ENCODE assay signal across 1 cellular context in the genomic region with DNA sequence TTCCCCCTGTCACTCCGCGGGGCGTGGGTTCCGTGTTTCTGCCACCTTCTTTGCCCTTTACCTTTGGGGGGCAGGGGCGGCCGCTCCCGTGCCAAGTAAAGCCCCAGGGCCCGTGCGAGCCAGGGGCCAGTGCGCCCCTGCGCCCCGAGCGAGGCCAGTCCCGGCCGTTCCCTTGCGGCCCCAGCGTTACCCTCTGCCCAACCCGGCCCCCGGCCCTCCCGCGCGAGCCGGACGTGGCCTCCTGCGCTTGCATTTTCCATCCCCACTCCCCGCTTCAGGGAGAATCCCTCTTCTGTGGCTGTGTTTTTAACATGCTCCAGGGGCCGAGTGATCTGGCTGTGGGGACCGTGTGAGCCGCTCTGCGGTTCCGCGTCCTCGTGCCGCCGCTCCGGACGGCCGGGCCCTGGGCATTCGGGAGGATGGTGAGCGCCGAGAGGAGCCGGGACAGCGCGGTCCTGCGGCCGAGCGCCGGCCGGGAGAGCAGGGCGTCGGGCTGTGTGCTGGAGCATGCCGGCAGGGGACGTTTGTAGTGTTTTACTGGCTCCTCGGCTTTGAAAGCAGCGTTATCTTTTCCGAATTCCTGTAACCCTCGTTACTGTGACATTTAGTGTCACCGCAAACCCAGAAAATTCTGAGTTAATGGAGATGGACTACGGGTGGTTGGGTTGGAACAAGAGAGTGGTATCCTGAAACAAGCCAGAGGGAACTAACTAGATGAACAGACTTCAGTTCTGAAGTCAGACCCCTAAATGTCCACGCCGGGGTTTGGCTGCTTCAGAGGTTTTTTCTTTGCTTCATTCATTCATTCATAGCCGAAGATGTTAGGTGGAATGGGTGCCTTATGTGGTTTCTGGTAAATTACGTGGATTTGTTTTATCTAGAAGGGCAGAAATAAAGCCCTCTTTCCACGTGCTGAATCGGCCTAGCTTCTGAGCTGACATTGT.
TF ChIP-seq lines count a peak whose summit lies in the region.

No MANE protein-coding gene starts in this region.

TF ChIP-seq in K562, 482 proteins besides CTCF, POLR2A, EP300 and RAD21 (continued from another document and continues in another):
- TF ChIP-seq NFE2L1 (tag; IDR thresholded peaks at IDR 0.05; ENCODE audit: borderline replicate concordance, low read depth) (no peak), SNRNP70 (optimal IDR thresholded peaks at IDR 0.05; ENCODE audit: low read depth, low read length) (no peak), ZNF717 (CRISPR knock-in tag; IDR thresholded peaks at IDR 0.05) (no peak), ZNF707 (CRISPR knock-in tag; conservative IDR thresholded peaks at IDR 0.05) (no peak), SRSF9 (IDR thresholded peaks at IDR 0.05; ENCODE audit: borderline replicate concordance, low read depth, low read length) (no peak), CREBBP (IDR thresholded peaks at IDR 0.05; ENCODE audit: low read depth, low read length) (no peak), STAG1 (CRISPR knock-in tag; IDR thresholded peaks at IDR 0.05; ENCODE audit: borderline replicate concordance) (no peak), PTRF (tag; IDR thresholded peaks at IDR 0.05) (no peak), RBM22 (IDR thresholded peaks at IDR 0.05; ENCODE audit: low read depth, low read length, poor library complexity, severe bottlenecking) (no peak), NCOR1 (IDR thresholded peaks at IDR 0.05) (no peak), ZC3H8 (IDR thresholded peaks at IDR 0.05) (no peak), HNRNPL (IDR thresholded peaks at IDR 0.05; ENCODE audit: low read depth, low read length) (no peak), MAFK (IDR thresholded peaks at IDR 0.05; ENCODE audit: low read length) (no peak), ZFP30 (CRISPR knock-in tag; IDR thresholded peaks at IDR 0.05; ENCODE audit: borderline replicate concordance) (no peak), DMBX1 (CRISPR knock-in tag; IDR thresholded peaks at IDR 0.05; ENCODE audit: borderline replicate concordance) (no peak), ILK (tag; IDR thresholded peaks at IDR 0.05; ENCODE audit: borderline replicate concordance, low read depth) (no peak), DIDO1 (tag; IDR thresholded peaks at IDR 0.05; ENCODE audit: low read depth) (no peak), BMI1 (IDR thresholded peaks at IDR 0.05; ENCODE audit: low read length) (no peak), SP1 (CRISPR knock-in tag; IDR thresholded peaks at IDR 0.05) (no peak), ASH1L (IDR thresholded peaks at IDR 0.05; ENCODE audit: borderline replicate concordance, low read depth, partially characterized antibody) (no peak), ZNF12 (CRISPR knock-in tag; IDR thresholded peaks at IDR 0.05) (peak; percentile 63; the same call in 1 of the 2 replicates), ZNF584 (CRISPR knock-in tag; IDR thresholded peaks at IDR 0.05; ENCODE audit: low read depth) (no peak), MYC (IDR thresholded peaks at IDR 0.05; ENCODE audit: low read depth, low read length) (peak; percentile 32; the same call in 1 of the 2 replicates), MYC (CRISPR knock-in tag; IDR thresholded peaks at IDR 0.05; ENCODE audit: borderline replicate concordance, low read depth) (no peak), EWSR1 (IDR thresholded peaks at IDR 0.05; ENCODE audit: borderline replicate concordance, low read depth, partially characterized antibody) (no peak), MEF2A (IDR thresholded peaks at IDR 0.05; ENCODE audit: control insufficient read depth, low read depth, low read length) (no peak), POLR3G (IDR thresholded peaks at IDR 0.05; ENCODE audit: extremely low read depth, insufficient read length, insufficient replicate concordance) (no peak), SPI1 (IDR thresholded peaks at IDR 0.05; ENCODE audit: borderline replicate concordance, low read depth, low read length) (no peak), ZFP1 (CRISPR knock-in tag; IDR thresholded peaks at IDR 0.05) (no peak), KDM5B (IDR thresholded peaks at IDR 0.05; ENCODE audit: insufficient replicate concordance, low read depth, low read length) (no peak), ZNF780A (CRISPR knock-in tag; IDR thresholded peaks at IDR 0.05) (no peak), LCOR (CRISPR knock-in tag; IDR thresholded peaks at IDR 0.05) (no peak), ZNF57 (CRISPR knock-in tag; IDR thresholded peaks at IDR 0.05) (no peak), PHF8 (IDR thresholded peaks at IDR 0.05; ENCODE audit: borderline replicate concordance, low read length) (no peak), ZKSCAN3 (CRISPR knock-in tag; IDR thresholded peaks at IDR 0.05) (no peak), ZNF121 (CRISPR knock-in tag; conservative IDR thresholded peaks at IDR 0.05) (no peak)
- TF ChIP-seq, protein P1, sequence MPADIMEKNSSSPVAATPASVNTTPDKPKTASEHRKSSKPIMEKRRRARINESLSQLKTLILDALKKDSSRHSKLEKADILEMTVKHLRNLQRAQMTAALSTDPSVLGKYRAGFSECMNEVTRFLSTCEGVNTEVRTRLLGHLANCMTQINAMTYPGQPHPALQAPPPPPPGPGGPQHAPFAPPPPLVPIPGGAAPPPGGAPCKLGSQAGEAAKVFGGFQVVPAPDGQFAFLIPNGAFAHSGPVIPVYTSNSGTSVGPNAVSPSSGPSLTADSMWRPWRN (IDR thresholded peaks at IDR 0.05; ENCODE audit: low read depth), result no peak
- TF ChIP-seq, protein P2, sequence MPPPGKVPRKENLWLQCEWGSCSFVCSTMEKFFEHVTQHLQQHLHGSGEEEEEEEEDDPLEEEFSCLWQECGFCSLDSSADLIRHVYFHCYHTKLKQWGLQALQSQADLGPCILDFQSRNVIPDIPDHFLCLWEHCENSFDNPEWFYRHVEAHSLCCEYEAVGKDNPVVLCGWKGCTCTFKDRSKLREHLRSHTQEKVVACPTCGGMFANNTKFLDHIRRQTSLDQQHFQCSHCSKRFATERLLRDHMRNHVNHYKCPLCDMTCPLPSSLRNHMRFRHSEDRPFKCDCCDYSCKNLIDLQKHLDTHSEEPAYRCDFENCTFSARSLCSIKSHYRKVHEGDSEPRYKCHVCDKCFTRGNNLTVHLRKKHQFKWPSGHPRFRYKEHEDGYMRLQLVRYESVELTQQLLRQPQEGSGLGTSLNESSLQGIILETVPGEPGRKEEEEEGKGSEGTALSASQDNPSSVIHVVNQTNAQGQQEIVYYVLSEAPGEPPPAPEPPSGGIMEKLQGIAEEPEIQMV (tag; conservative IDR thresholded peaks at IDR 0.05; ENCODE audit: low read depth), result no peak
- TF ChIP-seq, protein P3, sequence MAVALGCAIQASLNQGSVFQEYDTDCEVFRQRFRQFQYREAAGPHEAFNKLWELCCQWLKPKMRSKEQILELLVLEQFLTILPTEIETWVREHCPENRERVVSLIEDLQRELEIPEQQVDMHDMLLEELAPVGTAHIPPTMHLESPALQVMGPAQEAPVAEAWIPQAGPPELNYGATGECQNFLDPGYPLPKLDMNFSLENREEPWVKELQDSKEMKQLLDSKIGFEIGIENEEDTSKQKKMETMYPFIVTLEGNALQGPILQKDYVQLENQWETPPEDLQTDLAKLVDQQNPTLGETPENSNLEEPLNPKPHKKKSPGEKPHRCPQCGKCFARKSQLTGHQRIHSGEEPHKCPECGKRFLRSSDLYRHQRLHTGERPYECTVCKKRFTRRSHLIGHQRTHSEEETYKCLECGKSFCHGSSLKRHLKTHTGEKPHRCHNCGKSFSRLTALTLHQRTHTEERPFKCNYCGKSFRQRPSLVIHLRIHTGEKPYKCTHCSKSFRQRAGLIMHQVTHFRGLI (CRISPR knock-in tag; IDR thresholded peaks at IDR 0.05), result no peak
- TF ChIP-seq, protein P4, sequence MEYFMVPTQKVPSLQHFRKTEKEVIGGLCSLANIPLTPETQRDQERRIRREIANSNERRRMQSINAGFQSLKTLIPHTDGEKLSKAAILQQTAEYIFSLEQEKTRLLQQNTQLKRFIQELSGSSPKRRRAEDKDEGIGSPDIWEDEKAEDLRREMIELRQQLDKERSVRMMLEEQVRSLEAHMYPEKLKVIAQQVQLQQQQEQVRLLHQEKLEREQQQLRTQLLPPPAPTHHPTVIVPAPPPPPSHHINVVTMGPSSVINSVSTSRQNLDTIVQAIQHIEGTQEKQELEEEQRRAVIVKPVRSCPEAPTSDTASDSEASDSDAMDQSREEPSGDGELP (CRISPR knock-in tag; IDR thresholded peaks at IDR 0.05; ENCODE audit: borderline replicate concordance), result peak; percentile 33; the same call in 1 of the 2 replicates
- TF ChIP-seq, protein P5, sequence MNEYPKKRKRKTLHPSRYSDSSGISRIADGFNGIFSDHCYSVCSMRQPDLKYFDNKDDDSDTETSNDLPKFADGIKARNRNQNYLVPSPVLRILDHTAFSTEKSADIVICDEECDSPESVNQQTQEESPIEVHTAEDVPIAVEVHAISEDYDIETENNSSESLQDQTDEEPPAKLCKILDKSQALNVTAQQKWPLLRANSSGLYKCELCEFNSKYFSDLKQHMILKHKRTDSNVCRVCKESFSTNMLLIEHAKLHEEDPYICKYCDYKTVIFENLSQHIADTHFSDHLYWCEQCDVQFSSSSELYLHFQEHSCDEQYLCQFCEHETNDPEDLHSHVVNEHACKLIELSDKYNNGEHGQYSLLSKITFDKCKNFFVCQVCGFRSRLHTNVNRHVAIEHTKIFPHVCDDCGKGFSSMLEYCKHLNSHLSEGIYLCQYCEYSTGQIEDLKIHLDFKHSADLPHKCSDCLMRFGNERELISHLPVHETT (CRISPR knock-in tag; conservative IDR thresholded peaks at IDR 0.05 in 1 of 2, IDR thresholded peaks at IDR 0.05 in 1 of 2), result peak in 1 of 2 experiments; percentile 32; a peak in 1 of 4 replicates
- TF ChIP-seq, protein P6, sequence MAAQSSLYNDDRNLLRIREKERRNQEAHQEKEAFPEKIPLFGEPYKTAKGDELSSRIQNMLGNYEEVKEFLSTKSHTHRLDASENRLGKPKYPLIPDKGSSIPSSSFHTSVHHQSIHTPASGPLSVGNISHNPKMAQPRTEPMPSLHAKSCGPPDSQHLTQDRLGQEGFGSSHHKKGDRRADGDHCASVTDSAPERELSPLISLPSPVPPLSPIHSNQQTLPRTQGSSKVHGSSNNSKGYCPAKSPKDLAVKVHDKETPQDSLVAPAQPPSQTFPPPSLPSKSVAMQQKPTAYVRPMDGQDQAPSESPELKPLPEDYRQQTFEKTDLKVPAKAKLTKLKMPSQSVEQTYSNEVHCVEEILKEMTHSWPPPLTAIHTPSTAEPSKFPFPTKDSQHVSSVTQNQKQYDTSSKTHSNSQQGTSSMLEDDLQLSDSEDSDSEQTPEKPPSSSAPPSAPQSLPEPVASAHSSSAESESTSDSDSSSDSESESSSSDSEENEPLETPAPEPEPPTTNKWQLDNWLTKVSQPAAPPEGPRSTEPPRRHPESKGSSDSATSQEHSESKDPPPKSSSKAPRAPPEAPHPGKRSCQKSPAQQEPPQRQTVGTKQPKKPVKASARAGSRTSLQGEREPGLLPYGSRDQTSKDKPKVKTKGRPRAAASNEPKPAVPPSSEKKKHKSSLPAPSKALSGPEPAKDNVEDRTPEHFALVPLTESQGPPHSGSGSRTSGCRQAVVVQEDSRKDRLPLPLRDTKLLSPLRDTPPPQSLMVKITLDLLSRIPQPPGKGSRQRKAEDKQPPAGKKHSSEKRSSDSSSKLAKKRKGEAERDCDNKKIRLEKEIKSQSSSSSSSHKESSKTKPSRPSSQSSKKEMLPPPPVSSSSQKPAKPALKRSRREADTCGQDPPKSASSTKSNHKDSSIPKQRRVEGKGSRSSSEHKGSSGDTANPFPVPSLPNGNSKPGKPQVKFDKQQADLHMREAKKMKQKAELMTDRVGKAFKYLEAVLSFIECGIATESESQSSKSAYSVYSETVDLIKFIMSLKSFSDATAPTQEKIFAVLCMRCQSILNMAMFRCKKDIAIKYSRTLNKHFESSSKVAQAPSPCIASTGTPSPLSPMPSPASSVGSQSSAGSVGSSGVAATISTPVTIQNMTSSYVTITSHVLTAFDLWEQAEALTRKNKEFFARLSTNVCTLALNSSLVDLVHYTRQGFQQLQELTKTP (IDR thresholded peaks at IDR 0.05; ENCODE audit: low read depth in 1 of 2, partially characterized antibody in 2 of 2), result no peak
- TF ChIP-seq, protein P7, sequence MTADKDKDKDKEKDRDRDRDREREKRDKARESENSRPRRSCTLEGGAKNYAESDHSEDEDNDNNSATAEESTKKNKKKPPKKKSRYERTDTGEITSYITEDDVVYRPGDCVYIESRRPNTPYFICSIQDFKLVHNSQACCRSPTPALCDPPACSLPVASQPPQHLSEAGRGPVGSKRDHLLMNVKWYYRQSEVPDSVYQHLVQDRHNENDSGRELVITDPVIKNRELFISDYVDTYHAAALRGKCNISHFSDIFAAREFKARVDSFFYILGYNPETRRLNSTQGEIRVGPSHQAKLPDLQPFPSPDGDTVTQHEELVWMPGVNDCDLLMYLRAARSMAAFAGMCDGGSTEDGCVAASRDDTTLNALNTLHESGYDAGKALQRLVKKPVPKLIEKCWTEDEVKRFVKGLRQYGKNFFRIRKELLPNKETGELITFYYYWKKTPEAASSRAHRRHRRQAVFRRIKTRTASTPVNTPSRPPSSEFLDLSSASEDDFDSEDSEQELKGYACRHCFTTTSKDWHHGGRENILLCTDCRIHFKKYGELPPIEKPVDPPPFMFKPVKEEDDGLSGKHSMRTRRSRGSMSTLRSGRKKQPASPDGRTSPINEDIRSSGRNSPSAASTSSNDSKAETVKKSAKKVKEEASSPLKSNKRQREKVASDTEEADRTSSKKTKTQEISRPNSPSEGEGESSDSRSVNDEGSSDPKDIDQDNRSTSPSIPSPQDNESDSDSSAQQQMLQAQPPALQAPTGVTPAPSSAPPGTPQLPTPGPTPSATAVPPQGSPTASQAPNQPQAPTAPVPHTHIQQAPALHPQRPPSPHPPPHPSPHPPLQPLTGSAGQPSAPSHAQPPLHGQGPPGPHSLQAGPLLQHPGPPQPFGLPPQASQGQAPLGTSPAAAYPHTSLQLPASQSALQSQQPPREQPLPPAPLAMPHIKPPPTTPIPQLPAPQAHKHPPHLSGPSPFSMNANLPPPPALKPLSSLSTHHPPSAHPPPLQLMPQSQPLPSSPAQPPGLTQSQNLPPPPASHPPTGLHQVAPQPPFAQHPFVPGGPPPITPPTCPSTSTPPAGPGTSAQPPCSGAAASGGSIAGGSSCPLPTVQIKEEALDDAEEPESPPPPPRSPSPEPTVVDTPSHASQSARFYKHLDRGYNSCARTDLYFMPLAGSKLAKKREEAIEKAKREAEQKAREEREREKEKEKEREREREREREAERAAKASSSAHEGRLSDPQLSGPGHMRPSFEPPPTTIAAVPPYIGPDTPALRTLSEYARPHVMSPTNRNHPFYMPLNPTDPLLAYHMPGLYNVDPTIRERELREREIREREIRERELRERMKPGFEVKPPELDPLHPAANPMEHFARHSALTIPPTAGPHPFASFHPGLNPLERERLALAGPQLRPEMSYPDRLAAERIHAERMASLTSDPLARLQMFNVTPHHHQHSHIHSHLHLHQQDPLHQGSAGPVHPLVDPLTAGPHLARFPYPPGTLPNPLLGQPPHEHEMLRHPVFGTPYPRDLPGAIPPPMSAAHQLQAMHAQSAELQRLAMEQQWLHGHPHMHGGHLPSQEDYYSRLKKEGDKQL (CRISPR knock-in tag; IDR thresholded peaks at IDR 0.05; ENCODE audit: borderline replicate concordance), result peak; percentile 75; the same call in 1 of the 2 replicates
